In the genomic region with DNA sequence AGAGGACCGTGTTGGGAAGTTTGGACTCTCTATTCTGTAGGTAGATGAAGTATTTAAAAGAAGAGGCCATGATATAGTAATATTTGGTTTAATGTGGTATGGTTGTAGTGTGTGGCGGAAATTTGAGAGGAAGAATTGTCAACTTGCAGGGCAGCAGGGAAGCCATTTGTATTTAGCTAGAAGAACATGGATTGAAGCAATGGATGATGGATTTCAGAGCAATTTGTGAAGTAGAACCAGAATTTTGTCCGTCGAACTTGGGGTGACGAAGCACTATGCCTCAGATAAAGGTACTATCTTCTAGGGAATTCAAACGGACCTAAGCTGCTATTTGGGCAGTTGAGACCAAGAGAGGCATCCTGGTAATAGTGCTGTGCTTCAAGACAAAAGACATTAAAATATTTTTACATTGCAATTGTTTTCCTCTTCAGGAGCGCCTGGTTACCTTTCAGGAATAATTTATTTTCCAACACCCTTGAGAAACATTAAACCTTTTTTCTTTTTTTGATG, we compare ENCODE assay signal across 1 cellular context.
TF ChIP-seq lines count a peak whose summit lies in the region.

No MANE protein-coding gene starts in this region.

TF ChIP-seq in GM12878, 131 proteins besides CTCF, POLR2A, EP300 and RAD21:
- TF ChIP-seq, protein P1, sequence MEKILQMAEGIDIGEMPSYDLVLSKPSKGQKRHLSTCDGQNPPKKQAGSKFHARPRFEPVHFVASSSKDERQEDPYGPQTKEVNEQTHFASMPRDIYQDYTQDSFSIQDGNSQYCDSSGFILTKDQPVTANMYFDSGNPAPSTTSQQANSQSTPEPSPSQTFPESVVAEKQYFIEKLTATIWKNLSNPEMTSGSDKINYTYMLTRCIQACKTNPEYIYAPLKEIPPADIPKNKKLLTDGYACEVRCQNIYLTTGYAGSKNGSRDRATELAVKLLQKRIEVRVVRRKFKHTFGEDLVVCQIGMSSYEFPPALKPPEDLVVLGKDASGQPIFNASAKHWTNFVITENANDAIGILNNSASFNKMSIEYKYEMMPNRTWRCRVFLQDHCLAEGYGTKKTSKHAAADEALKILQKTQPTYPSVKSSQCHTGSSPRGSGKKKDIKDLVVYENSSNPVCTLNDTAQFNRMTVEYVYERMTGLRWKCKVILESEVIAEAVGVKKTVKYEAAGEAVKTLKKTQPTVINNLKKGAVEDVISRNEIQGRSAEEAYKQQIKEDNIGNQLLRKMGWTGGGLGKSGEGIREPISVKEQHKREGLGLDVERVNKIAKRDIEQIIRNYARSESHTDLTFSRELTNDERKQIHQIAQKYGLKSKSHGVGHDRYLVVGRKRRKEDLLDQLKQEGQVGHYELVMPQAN (conservative IDR thresholded peaks at IDR 0.05): no peak
- TF ChIP-seq ATF2 (IDR thresholded peaks at IDR 0.05; ENCODE audit: low read length): 0 out of 2 replicates have a peak, but pooled peaks have one; percentile 31
- TF ChIP-seq BCL11A (IDR thresholded peaks at IDR 0.05; ENCODE audit: low read depth, low read length): no peak
- TF ChIP-seq NBN (IDR thresholded peaks at IDR 0.05): no peak
- TF ChIP-seq HDGF (IDR thresholded peaks at IDR 0.05): peak; percentile 17; the same call in 1 of the 2 replicates
- peak; percentile 51 for TF ChIP-seq TAF1 (IDR thresholded peaks at IDR 0.05; ENCODE audit: borderline replicate concordance, low read depth, low read length)
- TF ChIP-seq POU2F2 (IDR thresholded peaks at IDR 0.05; ENCODE audit: borderline replicate concordance, low read depth, low read length): 0 out of 3 replicates have a peak, but pooled peaks have one; percentile 3
TF ChIP-seq in GM12878: peak in this region for 4.
